ENCODE assay signal across 19 cellular contexts in the genomic region with DNA sequence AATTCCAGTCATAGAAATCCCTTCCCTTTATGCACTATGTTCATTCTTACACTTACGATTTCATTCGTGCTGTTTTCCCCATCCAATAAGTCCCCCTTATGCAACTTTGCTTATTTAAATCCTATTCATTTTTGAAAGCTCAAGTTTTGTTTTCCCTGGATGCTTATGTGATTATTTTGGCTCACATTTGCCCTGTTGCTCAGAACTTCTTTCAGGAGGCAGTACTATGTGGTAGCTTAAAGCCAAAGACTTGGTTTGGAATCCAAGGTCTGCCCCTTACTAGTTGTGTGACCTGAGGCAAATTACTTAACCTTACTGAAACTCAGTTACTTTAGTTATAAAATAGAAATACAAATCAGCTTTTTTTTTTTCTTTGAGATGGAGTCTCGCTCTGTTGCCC. TPM values are rescaled to one million over a fixed set of nuclear protein-coding genes. Genes with fewer than 3 reads are reported as not detected.
"Had no signal": no experiment of that assay in that cellular context is flagged by ENCODE, and none has a peak within 500 bp of the region (broad histone marks: within the 10 kb centered on the region; RNA-seq: fewer than 3 reads in every experiment).

No MANE protein-coding gene starts in this region.

- H3K27me3 ChIP-seq: adrenal gland, hepatocyte, neutrophil, transverse colon, uterus had no signal

- H3K4me1 ChIP-seq: adrenal gland, transverse colon, uterus had no signal

- H3K36me3 ChIP-seq: adrenal gland, neutrophil, transverse colon, uterus had no signal

- H3K27ac ChIP-seq: adrenal gland, hepatocyte, neutrophil, transverse colon, uterus had no signal

- H3K9ac ChIP-seq: SK-N-SH had no signal

- H3K4me3 ChIP-seq: adrenal gland, hepatocyte, lung, transverse colon, uterus had no signal

- H3K9me3 ChIP-seq: neutrophil, SK-N-SH, uterus had no signal

- DNase-seq: activated CD4-positive, alpha-beta T cell treated with anti-CD3 and anti-CD28 coated beads, Interleukin-2, amount 10 ng/mL, durations not matched to agents 24 days and 14 days; activated CD8-positive, alpha-beta T cell treated with anti-CD3 and anti-CD28 coated beads for 36 hours; activated naive CD4-positive, alpha-beta T cell treated with anti-CD3 and anti-CD28 coated beads, Interleukin-2, amount 10 ng/mL, durations not matched to agents 7 days and 5 days; activated T-cell treated with anti-CD3 and anti-CD28 coated beads, Interleukin-2, amount 50 U/mL, for 24 hours; adrenal gland; cortex of kidney; effector CD4-positive, alpha-beta T cell; left colon; posterior cingulate gyrus; SK-N-SH; stimulated activated naive CD8-positive, alpha-beta T cell treated with anti-CD3 and anti-CD28 coated beads, Interleukin-15, Interleukin-2, amounts not matched to agents 100 U/mL and 50 U/mL, for 24 hours; T-cell; T-helper 9 cell; transverse colon; uterus had no signal

- ATAC-seq: activated CD8-positive, alpha-beta T cell treated with anti-CD3 and anti-CD28 coated beads for 36 hours; left colon; natural killer cell treated with Interleukin-12 subunit alpha and Interleukin-12 subunit beta and Interleukin-15 and Interleukin-18, amount 100 ng/mL, for 72 hours; stimulated activated naive CD8-positive, alpha-beta T cell treated with anti-CD3 and anti-CD28 coated beads, Interleukin-15, Interleukin-2, amounts not matched to agents 100 U/mL and 50 U/mL, for 24 hours; T-cell had no signal

RNA-seq across cellular contexts. Expression of a gene that starts 59.6 kb away (rescaled TPM):
- total RNA-seq: activated CD4-positive, alpha-beta T cell treated with anti-CD3 and anti-CD28 coated beads, Interleukin-2, amount 10 ng/mL, durations not matched to agents 24 days and 14 days; activated CD8-positive, alpha-beta T cell treated with anti-CD3 and anti-CD28 coated beads for 36 hours had no signal
